41 cellular contexts compared by ENCODE assay signal in genomic region chr20:48207505-48207904, GRCh38.
"Had no signal": no experiment of that assay in that cellular context is flagged by ENCODE, and none has a peak within 500 bp of the region (broad histone marks: within the 10 kb centered on the region; RNA-seq: fewer than 3 reads in every experiment).

No MANE protein-coding gene starts in this region.

- H3K4me3 Mint-ChIP-seq: activated naive CD4-positive, alpha-beta T cell treated with anti-CD3 and anti-CD28 coated beads for 36 hours; activated naive CD4-positive, alpha-beta T cell treated with anti-CD3 and anti-CD28 coated beads, Interleukin-2, amount 10 ng/mL, durations not matched to agents 7 days and 5 days; activated naive CD4-positive, alpha-beta T cell treated with anti-CD3 and anti-CD28 coated beads, Interleukin-2, amount 50 U/mL, for 24 hours; activated naive CD8-positive, alpha-beta T cell; activated naive CD8-positive, alpha-beta T cell treated with anti-CD3 and anti-CD28 coated beads for 36 hours; activated naive CD8-positive, alpha-beta T cell treated with anti-CD3 and anti-CD28 coated beads, Interleukin-2, amount 10 ng/mL, durations not matched to agents 7 days and 5 days; activated naive CD8-positive, alpha-beta T cell treated with anti-CD3 and anti-CD28 coated beads, Interleukin-2, amount 50 U/mL, for 24 hours; activated T-cell treated with anti-CD3 and anti-CD28 coated beads, Interleukin-2, amount 50 U/mL, for 24 hours; activated T-cell treated with anti-CD3 and anti-CD28 coated beads, Interleukin-2, amount 50 U/mL, for 4 hours; activated T-cell treated with anti-CD3 and anti-CD28 coated beads, Interleukin-2, amount 50 U/mL, for 72 hours; activated T-helper 1 cell treated with anti-CD3 and anti-CD28 coated beads, Interleukin-12 subunit alpha, Interleukin-12 subunit beta, Interleukin-2, Interleukin-4 antibody, amounts not matched to agents 30 ng/mL and 10 ng/mL and 1 ng/mL, durations not matched to agents 14 hours and 24 hours and 36 hours; activated T-helper 17 cell treated with anti-CD3 and anti-CD28 coated beads, Interleukin-2, amount 50 U/mL, for 72 hours; brain; central memory CD8-positive, alpha-beta T cell had no signal

- H3K27me3 Mint-ChIP-seq: activated naive CD4-positive, alpha-beta T cell treated with anti-CD3 and anti-CD28 coated beads, Interleukin-2, amount 50 U/mL, for 24 hours; activated naive CD8-positive, alpha-beta T cell; activated naive CD8-positive, alpha-beta T cell treated with anti-CD3 and anti-CD28 coated beads for 36 hours; activated naive CD8-positive, alpha-beta T cell treated with anti-CD3 and anti-CD28 coated beads, Interleukin-2, amount 10 ng/mL, durations not matched to agents 7 days and 5 days had no signal

- H3K27ac ChIP-seq: adrenal gland, ascending aorta, body of pancreas, brain microvascular endothelial cell, breast epithelium, cardiac muscle cell had no signal

- H3K27me3 ChIP-seq: adrenal gland, ascending aorta, body of pancreas, brain microvascular endothelial cell, breast epithelium, cardiac muscle cell had no signal

- H3K4me1 Mint-ChIP-seq: activated naive CD4-positive, alpha-beta T cell treated with anti-CD3 and anti-CD28 coated beads, Interleukin-2, amount 10 ng/mL, durations not matched to agents 7 days and 5 days; activated naive CD4-positive, alpha-beta T cell treated with anti-CD3 and anti-CD28 coated beads, Interleukin-2, amount 50 U/mL, for 24 hours; activated naive CD8-positive, alpha-beta T cell treated with anti-CD3 and anti-CD28 coated beads for 36 hours; activated naive CD8-positive, alpha-beta T cell treated with anti-CD3 and anti-CD28 coated beads, Interleukin-2, amount 10 ng/mL, durations not matched to agents 7 days and 5 days; activated naive CD8-positive, alpha-beta T cell treated with anti-CD3 and anti-CD28 coated beads, Interleukin-2, amount 50 U/mL, for 24 hours; activated T-helper 17 cell treated with anti-CD3 and anti-CD28 coated beads, Interleukin-2, amount 50 U/mL, for 72 hours; central memory CD8-positive, alpha-beta T cell had no signal

- H3K4me3 ChIP-seq: adrenal gland, ascending aorta, body of pancreas, breast epithelium, cardiac muscle cell had no signal

- DNase-seq: activated effector memory CD4-positive, alpha-beta T cell treated with anti-CD3 and anti-CD28 coated beads, Interleukin-2, amount 50 U/mL, for 16 hours; activated effector memory CD4-positive, alpha-beta T cell treated with Interleukin-2 at 50 U/mL for 16 hours; activated gamma-delta T cell; activated gamma-delta T cell treated with Interleukin-2 at 50 U/mL for 16 hours; activated naive CD4-positive, alpha-beta T cell; activated naive CD4-positive, alpha-beta T cell treated with anti-CD3 and anti-CD28 coated beads for 36 hours; activated naive CD4-positive, alpha-beta T cell treated with anti-CD3 and anti-CD28 coated beads, Interleukin-2, amount 10 ng/mL, durations not matched to agents 7 days and 5 days; activated naive CD4-positive, alpha-beta T cell treated with anti-CD3 and anti-CD28 coated beads, Interleukin-2, amount 50 U/mL, for 16 hours; activated naive CD4-positive, alpha-beta T cell treated with Interleukin-2 at 50 U/mL for 16 hours; activated naive CD8-positive, alpha-beta T cell treated with anti-CD3 and anti-CD28 coated beads for 36 hours; activated naive CD8-positive, alpha-beta T cell treated with anti-CD3 and anti-CD28 coated beads, Interleukin-2, amount 10 ng/mL, durations not matched to agents 7 days and 5 days; activated naive CD8-positive, alpha-beta T cell treated with anti-CD3 and anti-CD28 coated beads, Interleukin-2, amount 50 U/mL, for 24 hours; activated T-cell treated with anti-CD3 and anti-CD28 coated beads for 4 hours; activated T-cell treated with anti-CD3 and anti-CD28 coated beads, Interleukin-2, amount 50 U/mL, for 1 hour; activated T-cell treated with anti-CD3 and anti-CD28 coated beads, Interleukin-2, amount 50 U/mL, for 24 hours; activated T-cell treated with anti-CD3 and anti-CD28 coated beads, Interleukin-2, amount 50 U/mL, for 4 hours; activated T-cell treated with anti-CD3 and anti-CD28 coated beads, Interleukin-2, amount 50 U/mL, for 48 hours; activated T-cell treated with anti-CD3 and anti-CD28 coated beads, Interleukin-2, amount 50 U/mL, for 72 hours; adrenal gland; amniotic stem cell; amygdala; anterior cingulate cortex; aorta; body of pancreas; brain microvascular endothelial cell; caudate nucleus; central memory CD4-positive, alpha-beta T cell; cerebellar nuclear complex had no signal

- H3K4me1 ChIP-seq: adrenal gland, ascending aorta, body of pancreas, breast epithelium had no signal

- H3K27ac Mint-ChIP-seq: activated naive CD4-positive, alpha-beta T cell treated with anti-CD3 and anti-CD28 coated beads for 36 hours; activated naive CD4-positive, alpha-beta T cell treated with anti-CD3 and anti-CD28 coated beads, Interleukin-2, amount 10 ng/mL, durations not matched to agents 7 days and 5 days; activated naive CD4-positive, alpha-beta T cell treated with anti-CD3 and anti-CD28 coated beads, Interleukin-2, amount 50 U/mL, for 24 hours; activated naive CD4-positive, alpha-beta T cell treated with anti-CD3 and anti-CD28 coated beads, Interleukin-2, amount 50 U/mL, for 72 hours; activated naive CD8-positive, alpha-beta T cell; activated naive CD8-positive, alpha-beta T cell treated with anti-CD3 and anti-CD28 coated beads for 36 hours; activated naive CD8-positive, alpha-beta T cell treated with anti-CD3 and anti-CD28 coated beads, Interleukin-2, amount 10 ng/mL, durations not matched to agents 7 days and 5 days; activated naive CD8-positive, alpha-beta T cell treated with anti-CD3 and anti-CD28 coated beads, Interleukin-2, amount 50 U/mL, for 24 hours; activated T-cell treated with anti-CD3 and anti-CD28 coated beads, Interleukin-2, amount 50 U/mL, for 24 hours; activated T-cell treated with anti-CD3 and anti-CD28 coated beads, Interleukin-2, amount 50 U/mL, for 72 hours; activated T-helper 1 cell treated with anti-CD3 and anti-CD28 coated beads, Interleukin-12 subunit alpha, Interleukin-12 subunit beta, Interleukin-2, Interleukin-4 antibody, amounts not matched to agents 30 ng/mL and 10 ng/mL and 1 ng/mL, durations not matched to agents 14 hours and 24 hours and 36 hours; activated T-helper 17 cell treated with anti-CD3 and anti-CD28 coated beads, Interleukin-2, amount 50 U/mL, for 72 hours; activated T-helper 2 cell treated with anti-CD3 and anti-CD28 coated beads, Interferon-gamma antibody, Interleukin-2, Interleukin-4, amounts not matched to agents 10 μg/mL and 5 μg/mL and 100 μg/mL, durations not matched to agents 14 hours and 24 hours and 36 hours had no signal

- H3K9me3 ChIP-seq: adrenal gland, ascending aorta, body of pancreas, breast epithelium had no signal

- H3K9me3 Mint-ChIP-seq: activated naive CD4-positive, alpha-beta T cell treated with anti-CD3 and anti-CD28 coated beads for 36 hours; activated naive CD4-positive, alpha-beta T cell treated with anti-CD3 and anti-CD28 coated beads, Interleukin-2, amount 10 ng/mL, durations not matched to agents 7 days and 5 days; activated naive CD4-positive, alpha-beta T cell treated with anti-CD3 and anti-CD28 coated beads, Interleukin-2, amount 50 U/mL, for 24 hours; activated naive CD4-positive, alpha-beta T cell treated with anti-CD3 and anti-CD28 coated beads, Interleukin-2, amount 50 U/mL, for 72 hours; activated naive CD8-positive, alpha-beta T cell treated with anti-CD3 and anti-CD28 coated beads for 36 hours; activated naive CD8-positive, alpha-beta T cell treated with anti-CD3 and anti-CD28 coated beads, Interleukin-2, amount 10 ng/mL, durations not matched to agents 7 days and 5 days; activated naive CD8-positive, alpha-beta T cell treated with anti-CD3 and anti-CD28 coated beads, Interleukin-2, amount 50 U/mL, for 24 hours; activated T-cell treated with anti-CD3 and anti-CD28 coated beads, Interleukin-2, amount 50 U/mL, for 24 hours; activated T-cell treated with anti-CD3 and anti-CD28 coated beads, Interleukin-2, amount 50 U/mL, for 4 hours; activated T-cell treated with anti-CD3 and anti-CD28 coated beads, Interleukin-2, amount 50 U/mL, for 72 hours; activated T-helper 1 cell treated with anti-CD3 and anti-CD28 coated beads, Interleukin-12 subunit alpha, Interleukin-12 subunit beta, Interleukin-2, Interleukin-4 antibody, amounts not matched to agents 30 ng/mL and 10 ng/mL and 1 ng/mL, durations not matched to agents 14 hours and 24 hours and 36 hours; activated T-helper 17 cell treated with anti-CD3 and anti-CD28 coated beads, Interleukin-2, amount 50 U/mL, for 72 hours; activated T-helper 2 cell treated with anti-CD3 and anti-CD28 coated beads, Interferon-gamma antibody, Interleukin-2, Interleukin-4, amounts not matched to agents 10 μg/mL and 5 μg/mL and 100 μg/mL, durations not matched to agents 14 hours and 24 hours and 36 hours; central memory CD8-positive, alpha-beta T cell had no signal

- H3K36me3 Mint-ChIP-seq: activated naive CD4-positive, alpha-beta T cell treated with anti-CD3 and anti-CD28 coated beads, Interleukin-2, amount 10 ng/mL, durations not matched to agents 7 days and 5 days; activated naive CD4-positive, alpha-beta T cell treated with anti-CD3 and anti-CD28 coated beads, Interleukin-2, amount 50 U/mL, for 24 hours; activated naive CD4-positive, alpha-beta T cell treated with anti-CD3 and anti-CD28 coated beads, Interleukin-2, amount 50 U/mL, for 72 hours; activated naive CD8-positive, alpha-beta T cell; activated naive CD8-positive, alpha-beta T cell treated with anti-CD3 and anti-CD28 coated beads for 36 hours; activated naive CD8-positive, alpha-beta T cell treated with anti-CD3 and anti-CD28 coated beads, Interleukin-2, amount 10 ng/mL, durations not matched to agents 7 days and 5 days; brain had no signal

- H3K36me3 ChIP-seq: adrenal gland, ascending aorta, brain microvascular endothelial cell, breast epithelium, cardiac muscle cell had no signal

- ATAC-seq: activated naive CD4-positive, alpha-beta T cell treated with anti-CD3 and anti-CD28 coated beads, Interleukin-2, amount 50 U/mL, for 72 hours; activated naive CD8-positive, alpha-beta T cell treated with anti-CD3 and anti-CD28 coated beads, Interleukin-2, amount 50 U/mL, for 24 hours; activated T-cell treated with anti-CD3 and anti-CD28 coated beads, Interleukin-2, amount 50 U/mL, for 4 hours; activated T-cell treated with anti-CD3 and anti-CD28 coated beads, Interleukin-2, amount 50 U/mL, for 72 hours; activated T-helper 17 cell treated with anti-CD3 and anti-CD28 coated beads, Interleukin-2, amount 50 U/mL, for 72 hours; body of pancreas had no signal

- FAIRE-seq: astrocyte, bronchial epithelial cell had no signal
